In the genomic region with DNA sequence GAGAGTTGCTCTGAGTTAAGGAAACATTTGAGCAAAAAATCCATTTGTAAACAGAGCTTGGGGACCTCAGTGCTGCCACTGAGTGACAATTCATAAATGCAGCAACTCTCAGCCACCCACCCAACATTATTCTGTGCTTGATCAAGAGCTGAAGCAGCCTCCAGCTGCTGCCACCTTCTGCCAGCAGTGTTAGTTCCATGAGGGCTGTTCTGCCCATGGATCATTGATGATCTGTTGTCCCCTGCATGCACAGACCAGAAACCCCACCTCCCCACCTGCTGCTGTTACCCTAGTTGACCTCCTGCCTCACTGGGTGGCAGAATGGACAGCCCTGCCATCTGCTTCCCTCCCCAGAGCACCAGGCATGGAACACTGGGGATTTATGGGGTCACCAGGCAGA, we compare ENCODE assay signal across 16 cellular contexts.
A peak's percentile ranks its signal among the peaks of the same experiment; 100 is the strongest.
DNase-seq lines count a peak whose midpoint lies in the region; TF ChIP-seq lines count a peak whose summit lies in the region.
"Had no signal": no experiment of that assay in that cellular context is flagged by ENCODE, and none has a peak within 500 bp of the region (broad histone marks: within the 10 kb centered on the region; RNA-seq: fewer than 3 reads in every experiment).

No MANE protein-coding gene starts in this region.

- peak; percentile 47 for TF ChIP-seq RAD21 in neural cell (conservative IDR thresholded peaks at IDR 0.05)

- intact Hi-C loops in activated T-helper 2 cell treated with anti-CD3 and anti-CD28 coated beads, Interferon-gamma antibody, Interleukin-2, Interleukin-4, amounts not matched to agents 10 μg/mL and 5 μg/mL and 100 μg/mL, durations not matched to agents 14 hours and 24 hours and 36 hours (cut with micrococcal nuclease), result no loop called here

- H3K27ac Mint-ChIP-seq in activated T-helper 2 cell treated with anti-CD3 and anti-CD28 coated beads, Interferon-gamma antibody, Interleukin-2, Interleukin-4, amounts not matched to agents 10 μg/mL and 5 μg/mL and 100 μg/mL, durations not matched to agents 14 hours and 24 hours and 36 hours, result no peak overlapping the region
- H3K27ac Mint-ChIP-seq: B cell, nephron had no signal

- DNase-seq in D341Med (ENCODE audit: low spot score), result peak; percentile 46
- DNase-seq in NCI-H1092 (lab: John Stamatoyannopoulos, UW), result peak; percentile 40
- peak; percentile 75 for DNase-seq in NCI-H82 treated with DMSO at 0.1 percent for 48 hours (lab: John Stamatoyannopoulos, UW; ENCODE audit: unreplicated experiment)
- no peak for DNase-seq in MV-4-11 (lab: John Stamatoyannopoulos, UW)
- no peak for DNase-seq in activated T-helper 2 cell treated with anti-CD3 and anti-CD28 coated beads, Interferon-gamma antibody, Interleukin-2, Interleukin-4, amounts not matched to agents 10 μg/mL and 5 μg/mL and 100 μg/mL, durations not matched to agents 14 hours and 24 hours and 36 hours (ENCODE audit: low spot score)
- DNase-seq in activated CD4-positive, alpha-beta T cell treated with anti-CD3 and anti-CD28 coated beads for 1 hour, result no peak
- DNase-seq: activated effector memory CD4-positive, alpha-beta T cell treated with Interleukin-2 at 50 U/mL for 16 hours; DND-41; foreskin melanocyte; kidney glomerular epithelial cell; OCI-M1 had no signal

- H2AFZ ChIP-seq in neural cell (ENCODE audit: low read depth, low read length), result no peak overlapping the region

- TF ChIP-seq EP300 in neural cell (conservative IDR thresholded peaks at IDR 0.05; ENCODE audit: poor library complexity, severe bottlenecking), result no peak

- H3K9me2 ChIP-seq in neural cell (ENCODE audit: insufficient read depth, low read length), result no peaks in the 10 kb centered on the region

- H3K4me1 Mint-ChIP-seq in activated T-helper 2 cell treated with anti-CD3 and anti-CD28 coated beads, Interferon-gamma antibody, Interleukin-2, Interleukin-4, amounts not matched to agents 10 μg/mL and 5 μg/mL and 100 μg/mL, durations not matched to agents 14 hours and 24 hours and 36 hours (ENCODE audit: low read depth), result no peaks in the 10 kb centered on the region
- H3K4me1 Mint-ChIP-seq: B cell had no signal

- no peaks in the 10 kb centered on the region for H3F3A ChIP-seq in neural cell (ENCODE audit: insufficient read depth, low read length, poor library complexity, severe bottlenecking)

- peak; percentile 53 for TF ChIP-seq CTCF in neural cell (IDR thresholded peaks at IDR 0.05; ENCODE audit: poor library complexity, severe bottlenecking)

- no peaks in the 10 kb centered on the region for H3K36me3 Mint-ChIP-seq in activated T-helper 2 cell treated with anti-CD3 and anti-CD28 coated beads, Interferon-gamma antibody, Interleukin-2, Interleukin-4, amounts not matched to agents 10 μg/mL and 5 μg/mL and 100 μg/mL, durations not matched to agents 14 hours and 24 hours and 36 hours (ENCODE audit: low read depth)

- peak overlapping the region; percentile 54 for H3K27ac ChIP-seq in neural cell (ENCODE audit: low read length)
- H3K27ac ChIP-seq: epithelial cell of prostate, suprapubic skin had no signal

- no peaks in the 10 kb centered on the region for H3K27me3 Mint-ChIP-seq in activated T-helper 2 cell treated with anti-CD3 and anti-CD28 coated beads, Interferon-gamma antibody, Interleukin-2, Interleukin-4, amounts not matched to agents 10 μg/mL and 5 μg/mL and 100 μg/mL, durations not matched to agents 14 hours and 24 hours and 36 hours (ENCODE audit: low read depth)
- H3K27me3 Mint-ChIP-seq: B cell had no signal

- H3K9ac ChIP-seq in neural cell (ENCODE audit: low read length), result no peak overlapping the region

- H3K27me3 ChIP-seq in neural cell (ENCODE audit: insufficient read depth, low read depth, low read length), result no peaks in the 10 kb centered on the region
- H3K27me3 ChIP-seq: suprapubic skin had no signal

- H3K4me3 ChIP-seq in neural cell (ENCODE audit: low read length), result no peak overlapping the region
- H3K4me3 ChIP-seq: suprapubic skin had no signal

- no peak overlapping the region for H3K4me2 ChIP-seq in neural cell (ENCODE audit: low read length)

- H4K20me1 ChIP-seq in neural cell (ENCODE audit: insufficient read depth), result no peaks in the 10 kb centered on the region

- H3K9me3 ChIP-seq in neural cell (ENCODE audit: low read length), result no peaks in the 10 kb centered on the region
- H3K9me3 ChIP-seq: suprapubic skin had no signal

- no peaks in the 10 kb centered on the region for H3K36me3 ChIP-seq in neural cell (ENCODE audit: insufficient read depth, low read length)
- H3K36me3 ChIP-seq: suprapubic skin had no signal

- H3K4me3 Mint-ChIP-seq in activated T-helper 2 cell treated with anti-CD3 and anti-CD28 coated beads, Interferon-gamma antibody, Interleukin-2, Interleukin-4, amounts not matched to agents 10 μg/mL and 5 μg/mL and 100 μg/mL, durations not matched to agents 14 hours and 24 hours and 36 hours (ENCODE audit: low read depth), result no peak overlapping the region
- H3K4me3 Mint-ChIP-seq: B cell, nephron had no signal

- H3K79me2 ChIP-seq in neural cell (replicated peaks; ENCODE audit: insufficient read depth, low read length), result no peaks in the 10 kb centered on the region

- H3K9me3 Mint-ChIP-seq in activated T-helper 2 cell treated with anti-CD3 and anti-CD28 coated beads, Interferon-gamma antibody, Interleukin-2, Interleukin-4, amounts not matched to agents 10 μg/mL and 5 μg/mL and 100 μg/mL, durations not matched to agents 14 hours and 24 hours and 36 hours, result no peaks in the 10 kb centered on the region
- H3K9me3 Mint-ChIP-seq: nephron had no signal

TF ChIP-seq in neural cell, 6 proteins besides CTCF, POLR2A, EP300 and RAD21:
- TF ChIP-seq, protein P1, sequence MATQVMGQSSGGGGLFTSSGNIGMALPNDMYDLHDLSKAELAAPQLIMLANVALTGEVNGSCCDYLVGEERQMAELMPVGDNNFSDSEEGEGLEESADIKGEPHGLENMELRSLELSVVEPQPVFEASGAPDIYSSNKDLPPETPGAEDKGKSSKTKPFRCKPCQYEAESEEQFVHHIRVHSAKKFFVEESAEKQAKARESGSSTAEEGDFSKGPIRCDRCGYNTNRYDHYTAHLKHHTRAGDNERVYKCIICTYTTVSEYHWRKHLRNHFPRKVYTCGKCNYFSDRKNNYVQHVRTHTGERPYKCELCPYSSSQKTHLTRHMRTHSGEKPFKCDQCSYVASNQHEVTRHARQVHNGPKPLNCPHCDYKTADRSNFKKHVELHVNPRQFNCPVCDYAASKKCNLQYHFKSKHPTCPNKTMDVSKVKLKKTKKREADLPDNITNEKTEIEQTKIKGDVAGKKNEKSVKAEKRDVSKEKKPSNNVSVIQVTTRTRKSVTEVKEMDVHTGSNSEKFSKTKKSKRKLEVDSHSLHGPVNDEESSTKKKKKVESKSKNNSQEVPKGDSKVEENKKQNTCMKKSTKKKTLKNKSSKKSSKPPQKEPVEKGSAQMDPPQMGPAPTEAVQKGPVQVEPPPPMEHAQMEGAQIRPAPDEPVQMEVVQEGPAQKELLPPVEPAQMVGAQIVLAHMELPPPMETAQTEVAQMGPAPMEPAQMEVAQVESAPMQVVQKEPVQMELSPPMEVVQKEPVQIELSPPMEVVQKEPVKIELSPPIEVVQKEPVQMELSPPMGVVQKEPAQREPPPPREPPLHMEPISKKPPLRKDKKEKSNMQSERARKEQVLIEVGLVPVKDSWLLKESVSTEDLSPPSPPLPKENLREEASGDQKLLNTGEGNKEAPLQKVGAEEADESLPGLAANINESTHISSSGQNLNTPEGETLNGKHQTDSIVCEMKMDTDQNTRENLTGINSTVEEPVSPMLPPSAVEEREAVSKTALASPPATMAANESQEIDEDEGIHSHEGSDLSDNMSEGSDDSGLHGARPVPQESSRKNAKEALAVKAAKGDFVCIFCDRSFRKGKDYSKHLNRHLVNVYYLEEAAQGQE (IDR thresholded peaks at IDR 0.05; ENCODE audit: borderline replicate concordance), result no peak
- TF ChIP-seq SMC3 (conservative IDR thresholded peaks at IDR 0.05; ENCODE audit: poor library complexity), result peak; percentile 61
TF ChIP-seq in neural cell: peak in this region for 1.

Comparison
In these comparisons a context has a peak if more than half of its experiments do, and no peak if none do; other contexts are left out.
1. DNase-seq: peak in D341Med (single experiment), NCI-H1092 (single experiment) and NCI-H82 treated with DMSO at 0.1 percent for 48 hours (single experiment); none in MV-4-11 (single experiment), activated T-helper 2 cell treated with anti-CD3 and anti-CD28 coated beads, Interferon-gamma antibody, Interleukin-2, Interleukin-4, amounts not matched to agents 10 μg/mL and 5 μg/mL and 100 μg/mL, durations not matched to agents 14 hours and 24 hours and 36 hours (single experiment) and activated CD4-positive, alpha-beta T cell treated with anti-CD3 and anti-CD28 coated beads for 1 hour (single experiment).